ENCODE assay signal across 11 cellular contexts in genomic region chr19:36821758-36822157, GRCh38. TPM values are rescaled to one million over a fixed set of nuclear protein-coding genes. Genes with fewer than 3 reads are reported as not detected.
A peak's percentile ranks its signal among the peaks of the same experiment; 100 is the strongest.
DNase-seq lines count a peak whose midpoint lies in the region; TF ChIP-seq lines count a peak whose summit lies in the region.
"Had no signal": no experiment of that assay in that cellular context is flagged by ENCODE, and none has a peak within 500 bp of the region (broad histone marks: within the 10 kb centered on the region; RNA-seq: fewer than 3 reads in every experiment).

No MANE protein-coding gene starts in this region.

- peaks cover 96% of the 10 kb centered on the region for H3K9me3 ChIP-seq in endodermal cell (ENCODE audit: control insufficient read depth, low read length)

- H3K36me3 Mint-ChIP-seq in endodermal cell (ENCODE audit: low read depth) (peaks cover 93% of the 10 kb centered on the region), progenitor cell of endocrine pancreas (ENCODE audit: insufficient read depth) (peaks cover 85% of the 10 kb centered on the region)

- H3K27ac Mint-ChIP-seq in endodermal cell (no peak overlapping the region), progenitor cell of endocrine pancreas (peak overlapping the region; percentile 52)
- H3K27ac Mint-ChIP-seq: CD4-positive, CD25-positive, alpha-beta regulatory T cell had no signal

- peak overlapping the region; percentile 61 for H3K4me3 ChIP-seq in endodermal cell (ENCODE audit: low read length)
- no peak overlapping the region for H3K4me3 ChIP-seq in lower leg skin (ENCODE audit: low read depth, poor library complexity, severe bottlenecking)

- H3K36me3 ChIP-seq in endodermal cell (ENCODE audit: control insufficient read depth, insufficient read depth, low read length), result peaks cover 85% of the 10 kb centered on the region

- no peak for TF ChIP-seq POLR2A in lower leg skin (IDR thresholded peaks at IDR 0.05)

- H3K9ac ChIP-seq in endodermal cell (ENCODE audit: extremely low read depth, low read length, poor library complexity, severe bottlenecking), result no peak overlapping the region
- H3K9ac ChIP-seq: BLaER1 treated with 17β-estradiol and CSF1 and Interleukin-3, amounts not matched to agents 10 nM and 100 nM had no signal

- H3K27ac ChIP-seq in endodermal cell (ENCODE audit: low read depth, low read length), result no peak overlapping the region
- H3K27ac ChIP-seq: BLaER1 treated with 17β-estradiol and CSF1 and Interleukin-3, amounts not matched to agents 10 nM and 100 nM; HL-60 had no signal

- H3K4me1 Mint-ChIP-seq in endodermal cell, result no peaks in the 10 kb centered on the region
- H3K4me1 Mint-ChIP-seq in progenitor cell of endocrine pancreas (ENCODE audit: low read depth), result no peaks in the 10 kb centered on the region

- DNase-seq in LHCN-M2 (ENCODE audit: low read depth) (peak; percentile 9), endodermal cell (no peak), progenitor cell of endocrine pancreas (ENCODE audit: low spot score, unreplicated experiment) (no peak), NCI-H1930 (lab: John Stamatoyannopoulos, UW) (no peak), lower leg skin (ENCODE audit: low spot score in 2 of 2) (no peak)
- DNase-seq in activated CD4-positive, alpha-beta T cell treated with anti-CD3 and anti-CD28 coated beads for 4 hours, result no peak
- DNase-seq: ACHN; CD4-positive, CD25-positive, alpha-beta regulatory T cell; HCEC 1CT had no signal

- H3K9me3 Mint-ChIP-seq in endodermal cell, result peaks cover 96% of the 10 kb centered on the region
- H3K9me3 Mint-ChIP-seq in progenitor cell of endocrine pancreas (ENCODE audit: low read depth), result peaks cover 60% of the 10 kb centered on the region

- no peaks in the 10 kb centered on the region for H3K27me3 ChIP-seq in endodermal cell (ENCODE audit: control insufficient read depth, insufficient read depth, low read length, poor library complexity, severe bottlenecking)
- H3K27me3 ChIP-seq: BLaER1 treated with 17β-estradiol and CSF1 and Interleukin-3, amounts not matched to agents 10 nM and 100 nM had no signal

- H3K4me3 Mint-ChIP-seq in endodermal cell (no peak overlapping the region), progenitor cell of endocrine pancreas (ENCODE audit: low read depth) (no peak overlapping the region)

- H3K4me1 ChIP-seq in endodermal cell (ENCODE audit: control insufficient read depth, insufficient read depth, low read length), result no peaks in the 10 kb centered on the region
- H3K4me1 ChIP-seq: BLaER1 treated with 17β-estradiol and CSF1 and Interleukin-3, amounts not matched to agents 10 nM and 100 nM had no signal

- WGBS in endodermal cell (ENCODE audit: insufficient coverage in 1 of 2, insufficient read length in 1 of 2), 2 experiments, result 90 to 95% methylated on average over 5 of the region's 5 CpGs
- 94 to 98% methylated on average over 5 of the region's 5 CpGs for WGBS in lower leg skin, 2 donors

- no peak for TF ChIP-seq CTCF in endodermal cell (conservative IDR thresholded peaks at IDR 0.05)
- no peak for TF ChIP-seq CTCF in progenitor cell of endocrine pancreas (IDR thresholded peaks at IDR 0.05; ENCODE audit: unreplicated experiment)
- TF ChIP-seq CTCF in lower leg skin (IDR thresholded peaks at IDR 0.05), result no peak

- H3K27me3 Mint-ChIP-seq in endodermal cell (ENCODE audit: insufficient read depth), result no peaks in the 10 kb centered on the region
- H3K27me3 Mint-ChIP-seq in progenitor cell of endocrine pancreas, result no peaks in the 10 kb centered on the region
- H3K27me3 Mint-ChIP-seq: CD4-positive, CD25-positive, alpha-beta regulatory T cell had no signal

- intact Hi-C loops in lower leg skin (cut with DNase I; ENCODE audit: low total_unique reads), result no loop called here

RNA-seq across cellular contexts. Expression of gene ZNF790, which starts 16.4 kb away (rescaled TPM):
- total RNA-seq in LHCN-M2 (2014; rRNA removed) (6.3 and 8.3 TPM in 2 replicates), endodermal cell (10 to 100 TPM in 1 of 2 donors, 1 to 10 TPM in 1; 7.3 to 10.1 TPM), progenitor cell of endocrine pancreas (12.1 and 13.7 TPM in 2 replicates), lower leg skin (1 to 10 TPM; 3.5 to 9.1 (median 4.2) TPM)
- 2.8 TPM for polyA plus RNA-seq in LHCN-M2 (2012)
- polyA plus RNA-seq in endodermal cell (2013, experiment 1 of 2), result 5.4 TPM
- polyA plus RNA-seq in endodermal cell (2013, experiment 2 of 2), result 4.7 TPM

RNA-seq across cellular contexts. Expression of gene ZNF345, which starts 28.9 kb away (rescaled TPM):
- total RNA-seq in LHCN-M2 (2014; rRNA removed) (1.5 and 2.6 TPM in 2 replicates), endodermal cell (1 to 10 TPM; 7.0 to 9.2 TPM), progenitor cell of endocrine pancreas (14.7 and 17.8 TPM in 2 replicates), lower leg skin (1 to 10 TPM; 3.6 to 8.6 (median 5.4) TPM)
- 2.1 TPM for polyA plus RNA-seq in LHCN-M2 (2012)
- 5.6 TPM for polyA plus RNA-seq in endodermal cell (2013, experiment 1 of 2)
- polyA plus RNA-seq in endodermal cell (2013, experiment 2 of 2), result 7.1 TPM

RNA-seq across cellular contexts. Expression of gene ZNF850, which starts 49.2 kb away (rescaled TPM):
- total RNA-seq in LHCN-M2 (2014; rRNA removed), result 6.9 and 10.3 TPM in 2 replicates
- 1.0 TPM for polyA plus RNA-seq in LHCN-M2 (2012)
- 10 to 100 TPM; 28.1 to 30.7 TPM for total RNA-seq in endodermal cell
- 3.2 TPM for polyA plus RNA-seq in endodermal cell (2013, experiment 1 of 2)
- 4.3 TPM for polyA plus RNA-seq in endodermal cell (2013, experiment 2 of 2)
- 16.7 and 17.6 TPM in 2 replicates for total RNA-seq in progenitor cell of endocrine pancreas
- total RNA-seq in lower leg skin, result 1 to 10 TPM; 1.0 to 2.2 (median 1.5) TPM
